ENCODE assay signal across 23 cellular contexts in the genomic region with DNA sequence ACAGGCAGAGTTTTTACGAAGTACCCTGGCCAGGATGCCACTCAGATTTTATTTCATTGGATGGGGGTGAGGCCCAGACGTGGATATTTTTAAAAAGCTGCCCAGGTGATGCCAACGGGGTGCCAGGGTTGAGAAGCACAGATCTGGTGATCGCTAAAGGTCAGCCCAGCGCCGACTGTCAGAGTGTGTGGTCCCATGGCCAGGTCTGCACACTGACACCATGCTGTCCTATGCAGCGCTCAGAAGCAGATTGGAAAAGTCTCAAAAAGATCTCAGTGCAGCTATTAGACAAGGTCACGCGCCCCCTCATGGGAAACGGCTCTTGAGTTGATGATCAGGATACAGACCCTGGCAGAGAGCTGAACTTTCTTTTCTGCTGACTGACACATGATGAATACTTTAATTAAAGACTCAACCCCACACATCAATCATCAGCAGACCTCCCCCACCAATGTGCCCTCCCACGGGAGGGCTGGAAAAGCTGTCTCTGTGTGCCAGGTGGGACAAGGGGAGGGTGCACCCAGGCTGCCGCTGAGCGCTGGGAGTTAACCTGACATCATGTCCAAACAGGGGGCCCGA. TPM values are rescaled to one million over a fixed set of nuclear protein-coding genes. Genes with fewer than 3 reads are reported as not detected.
"Had no signal": no experiment of that assay in that cellular context is flagged by ENCODE, and none has a peak within 500 bp of the region (broad histone marks: within the 10 kb centered on the region; RNA-seq: fewer than 3 reads in every experiment).

No MANE protein-coding gene starts in this region.

- H3K4me1 Mint-ChIP-seq: activated naive CD8-positive, alpha-beta T cell treated with anti-CD3 and anti-CD28 coated beads, Interleukin-2, amount 10 ng/mL, durations not matched to agents 7 days and 5 days; naive thymus-derived CD8-positive, alpha-beta T cell had no signal

- H3K36me3 ChIP-seq: colonic mucosa, gastrocnemius medialis, heart right ventricle, right atrium auricular region, transverse colon, vagina had no signal

- H3K27ac ChIP-seq: body of pancreas, colonic mucosa, right atrium auricular region, skin epidermis, transverse colon, vagina had no signal

- H3K27ac Mint-ChIP-seq: activated B cell treated with CpG ODN at 0.5 μM for 24 hours; activated CD4-positive, alpha-beta memory T cell treated with anti-CD3 and anti-CD28 coated beads for 36 hours; activated naive CD8-positive, alpha-beta T cell treated with anti-CD3 and anti-CD28 coated beads, Interleukin-2, amount 10 ng/mL, durations not matched to agents 7 days and 5 days; naive thymus-derived CD8-positive, alpha-beta T cell; progenitor cell of endocrine pancreas; stimulated activated naive CD8-positive, alpha-beta T cell treated with anti-CD3 and anti-CD28 coated beads, Interleukin-15, Interleukin-2, amounts not matched to agents 100 ng/mL and 50 ng/mL, for 24 hours had no signal

- DNase-seq: activated B cell treated with CpG ODN at 0.5 μM for 24 hours; activated CD4-positive, alpha-beta memory T cell treated with anti-CD3 and anti-CD28 coated beads for 36 hours; activated CD4-positive, alpha-beta T cell treated with anti-CD3 and anti-CD28 coated beads for 4 hours; activated naive CD4-positive, alpha-beta T cell; activated naive CD8-positive, alpha-beta T cell treated with anti-CD3 and anti-CD28 coated beads, Interleukin-2, amount 10 ng/mL, durations not matched to agents 7 days and 5 days; activated T-cell treated with anti-CD3 and anti-CD28 coated beads for 4 hours; body of pancreas; central memory CD4-positive, alpha-beta T cell; colonic mucosa; erythroblast; gastrocnemius medialis; kidney glomerular epithelial cell; naive thymus-derived CD8-positive, alpha-beta T cell; T-helper 1 cell; T-helper 9 cell; transverse colon had no signal

- H3K9me3 Mint-ChIP-seq: activated B cell treated with CpG ODN at 0.5 μM for 24 hours; activated CD4-positive, alpha-beta memory T cell treated with anti-CD3 and anti-CD28 coated beads for 36 hours; activated naive CD8-positive, alpha-beta T cell treated with anti-CD3 and anti-CD28 coated beads, Interleukin-2, amount 10 ng/mL, durations not matched to agents 7 days and 5 days; naive thymus-derived CD8-positive, alpha-beta T cell; stimulated activated naive CD8-positive, alpha-beta T cell treated with anti-CD3 and anti-CD28 coated beads, Interleukin-15, Interleukin-2, amounts not matched to agents 100 ng/mL and 50 ng/mL, for 24 hours had no signal

- H3K4me1 ChIP-seq: colonic mucosa had no signal

- H3K27me3 ChIP-seq: body of pancreas, colonic mucosa, gastrocnemius medialis, right atrium auricular region, transverse colon, vagina had no signal

- ATAC-seq: body of pancreas; naive thymus-derived CD8-positive, alpha-beta T cell had no signal

- H3K36me3 Mint-ChIP-seq: activated CD4-positive, alpha-beta memory T cell treated with anti-CD3 and anti-CD28 coated beads for 36 hours; activated naive CD8-positive, alpha-beta T cell treated with anti-CD3 and anti-CD28 coated beads, Interleukin-2, amount 10 ng/mL, durations not matched to agents 7 days and 5 days; naive thymus-derived CD8-positive, alpha-beta T cell had no signal

- H3K4me3 Mint-ChIP-seq: activated B cell treated with CpG ODN at 0.5 μM for 24 hours; activated CD4-positive, alpha-beta memory T cell treated with anti-CD3 and anti-CD28 coated beads for 36 hours; activated naive CD8-positive, alpha-beta T cell treated with anti-CD3 and anti-CD28 coated beads, Interleukin-2, amount 10 ng/mL, durations not matched to agents 7 days and 5 days; naive thymus-derived CD8-positive, alpha-beta T cell; stimulated activated naive CD8-positive, alpha-beta T cell treated with anti-CD3 and anti-CD28 coated beads, Interleukin-15, Interleukin-2, amounts not matched to agents 100 ng/mL and 50 ng/mL, for 24 hours had no signal

- H3K9me3 ChIP-seq: body of pancreas, colonic mucosa, gastrocnemius medialis, heart right ventricle, right atrium auricular region, transverse colon, vagina had no signal

- H3K4me3 ChIP-seq: body of pancreas, colonic mucosa, gastrocnemius medialis, heart right ventricle, right atrium auricular region, skin epidermis, transverse colon, vagina had no signal

- FAIRE-seq: endometrium had no signal

RNA-seq across cellular contexts. Expression of a gene that starts 26.7 kb away (rescaled TPM):
- total RNA-seq: activated B cell treated with CpG ODN at 0.5 μM for 24 hours; activated naive CD8-positive, alpha-beta T cell treated with anti-CD3 and anti-CD28 coated beads, Interleukin-2, amount 10 ng/mL, durations not matched to agents 7 days and 5 days; naive thymus-derived CD8-positive, alpha-beta T cell had no signal

RNA-seq across cellular contexts. Expression of a gene that starts 49.8 kb away (rescaled TPM):
- total RNA-seq: activated B cell treated with CpG ODN at 0.5 μM for 24 hours; activated CD4-positive, alpha-beta memory T cell treated with anti-CD3 and anti-CD28 coated beads for 36 hours; activated naive CD8-positive, alpha-beta T cell treated with anti-CD3 and anti-CD28 coated beads, Interleukin-2, amount 10 ng/mL, durations not matched to agents 7 days and 5 days; naive thymus-derived CD8-positive, alpha-beta T cell; progenitor cell of endocrine pancreas; vagina had no signal
- polyA plus RNA-seq: naive thymus-derived CD8-positive, alpha-beta T cell had no signal
